ENCODE assay signal across 34 cellular contexts in genomic region chr2:23171108-23171507, GRCh38.
"Had no signal": no experiment of that assay in that cellular context is flagged by ENCODE, and none has a peak within 500 bp of the region (broad histone marks: within the 10 kb centered on the region; RNA-seq: fewer than 3 reads in every experiment).

No MANE protein-coding gene starts in this region.

- H3K9me3 ChIP-seq: MG63 had no signal

- DNase-seq: Karpas-422, Kasumi-1, MG63, MM.1S, MV-4-11, NCI-H1048, NCI-H1092, NCI-H1092 treated with DMSO at 0.1 percent for 48 hours, NCI-H1105, NCI-H1105 treated with DMSO at 0.1 percent for 48 hours, NCI-H1417, NCI-H1417 treated with DMSO at 0.1 percent for 48 hours, NCI-H1436, NCI-H1436 treated with DMSO at 0.1 percent for 48 hours, NCI-H146, NCI-H1694, NCI-H1694 treated with DMSO at 0.1 percent for 48 hours, NCI-H187, NCI-H187 treated with DMSO at 0.1 percent for 48 hours, NCI-H1930, NCI-H2029, NCI-H2029 treated with DMSO at 0.1 percent for 48 hours, NCI-H2081, NCI-H2081 treated with DMSO at 0.1 percent for 48 hours, NCI-H2107, NCI-H2171, NCI-H2171 treated with DMSO at 0.1 percent for 48 hours, NCI-H2227 treated with DMSO at 0.1 percent for 48 hours, NCI-H226, NCI-H345, NCI-H446, NCI-H446 treated with DMSO at 0.1 percent for 48 hours, NCI-H510A, NCI-H510A treated with DMSO at 0.1 percent for 48 hours had no signal

- H3K36me3 ChIP-seq: MG63 had no signal

- H3K4me3 ChIP-seq: MG63 had no signal
